Comparison of ENCODE assay signal across 1 cellular context in the genomic region with DNA sequence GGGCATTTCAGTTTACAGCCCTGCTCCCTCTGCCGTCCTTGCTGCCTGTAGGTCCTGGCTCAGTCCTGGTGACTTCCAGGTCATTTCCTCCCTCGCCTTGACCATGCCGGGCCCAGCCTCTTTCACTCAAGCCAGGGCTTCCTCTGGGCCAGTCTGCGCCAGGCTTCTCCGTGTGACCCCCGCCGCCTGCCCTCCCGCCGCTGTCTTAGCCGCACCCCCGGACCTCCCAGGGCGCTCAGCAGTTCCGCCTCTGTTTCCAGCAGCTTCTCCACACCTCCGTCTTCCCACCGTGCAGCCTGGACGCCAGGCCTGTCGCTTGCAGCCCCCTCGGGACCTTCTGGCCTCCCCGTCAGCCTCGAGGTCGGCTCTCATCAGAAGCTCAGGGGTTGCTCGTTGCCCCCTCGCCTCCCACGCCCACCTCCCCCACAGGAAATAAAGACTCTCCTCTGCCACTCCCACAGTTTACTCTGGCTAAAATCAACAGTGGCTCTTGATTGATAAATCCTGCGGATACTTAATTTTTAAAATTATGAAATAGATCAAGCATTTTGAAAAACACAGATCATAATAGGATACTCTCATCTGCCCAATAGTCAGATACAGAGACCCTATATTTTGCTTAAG.
TF ChIP-seq lines count a peak whose summit lies in the region.

No MANE protein-coding gene starts in this region.

TF ChIP-seq in GM23338, 12 proteins besides CTCF, POLR2A, EP300 and RAD21:
- no peak for TF ChIP-seq EZH2 (IDR thresholded peaks at IDR 0.05; ENCODE audit: low read depth, unreplicated experiment)
- TF ChIP-seq NANOG (IDR thresholded peaks at IDR 0.05; ENCODE audit: borderline replicate concordance) = no peak
- no peak for TF ChIP-seq JUNB (IDR thresholded peaks at IDR 0.05; ENCODE audit: unreplicated experiment)
- TF ChIP-seq, protein P1, sequence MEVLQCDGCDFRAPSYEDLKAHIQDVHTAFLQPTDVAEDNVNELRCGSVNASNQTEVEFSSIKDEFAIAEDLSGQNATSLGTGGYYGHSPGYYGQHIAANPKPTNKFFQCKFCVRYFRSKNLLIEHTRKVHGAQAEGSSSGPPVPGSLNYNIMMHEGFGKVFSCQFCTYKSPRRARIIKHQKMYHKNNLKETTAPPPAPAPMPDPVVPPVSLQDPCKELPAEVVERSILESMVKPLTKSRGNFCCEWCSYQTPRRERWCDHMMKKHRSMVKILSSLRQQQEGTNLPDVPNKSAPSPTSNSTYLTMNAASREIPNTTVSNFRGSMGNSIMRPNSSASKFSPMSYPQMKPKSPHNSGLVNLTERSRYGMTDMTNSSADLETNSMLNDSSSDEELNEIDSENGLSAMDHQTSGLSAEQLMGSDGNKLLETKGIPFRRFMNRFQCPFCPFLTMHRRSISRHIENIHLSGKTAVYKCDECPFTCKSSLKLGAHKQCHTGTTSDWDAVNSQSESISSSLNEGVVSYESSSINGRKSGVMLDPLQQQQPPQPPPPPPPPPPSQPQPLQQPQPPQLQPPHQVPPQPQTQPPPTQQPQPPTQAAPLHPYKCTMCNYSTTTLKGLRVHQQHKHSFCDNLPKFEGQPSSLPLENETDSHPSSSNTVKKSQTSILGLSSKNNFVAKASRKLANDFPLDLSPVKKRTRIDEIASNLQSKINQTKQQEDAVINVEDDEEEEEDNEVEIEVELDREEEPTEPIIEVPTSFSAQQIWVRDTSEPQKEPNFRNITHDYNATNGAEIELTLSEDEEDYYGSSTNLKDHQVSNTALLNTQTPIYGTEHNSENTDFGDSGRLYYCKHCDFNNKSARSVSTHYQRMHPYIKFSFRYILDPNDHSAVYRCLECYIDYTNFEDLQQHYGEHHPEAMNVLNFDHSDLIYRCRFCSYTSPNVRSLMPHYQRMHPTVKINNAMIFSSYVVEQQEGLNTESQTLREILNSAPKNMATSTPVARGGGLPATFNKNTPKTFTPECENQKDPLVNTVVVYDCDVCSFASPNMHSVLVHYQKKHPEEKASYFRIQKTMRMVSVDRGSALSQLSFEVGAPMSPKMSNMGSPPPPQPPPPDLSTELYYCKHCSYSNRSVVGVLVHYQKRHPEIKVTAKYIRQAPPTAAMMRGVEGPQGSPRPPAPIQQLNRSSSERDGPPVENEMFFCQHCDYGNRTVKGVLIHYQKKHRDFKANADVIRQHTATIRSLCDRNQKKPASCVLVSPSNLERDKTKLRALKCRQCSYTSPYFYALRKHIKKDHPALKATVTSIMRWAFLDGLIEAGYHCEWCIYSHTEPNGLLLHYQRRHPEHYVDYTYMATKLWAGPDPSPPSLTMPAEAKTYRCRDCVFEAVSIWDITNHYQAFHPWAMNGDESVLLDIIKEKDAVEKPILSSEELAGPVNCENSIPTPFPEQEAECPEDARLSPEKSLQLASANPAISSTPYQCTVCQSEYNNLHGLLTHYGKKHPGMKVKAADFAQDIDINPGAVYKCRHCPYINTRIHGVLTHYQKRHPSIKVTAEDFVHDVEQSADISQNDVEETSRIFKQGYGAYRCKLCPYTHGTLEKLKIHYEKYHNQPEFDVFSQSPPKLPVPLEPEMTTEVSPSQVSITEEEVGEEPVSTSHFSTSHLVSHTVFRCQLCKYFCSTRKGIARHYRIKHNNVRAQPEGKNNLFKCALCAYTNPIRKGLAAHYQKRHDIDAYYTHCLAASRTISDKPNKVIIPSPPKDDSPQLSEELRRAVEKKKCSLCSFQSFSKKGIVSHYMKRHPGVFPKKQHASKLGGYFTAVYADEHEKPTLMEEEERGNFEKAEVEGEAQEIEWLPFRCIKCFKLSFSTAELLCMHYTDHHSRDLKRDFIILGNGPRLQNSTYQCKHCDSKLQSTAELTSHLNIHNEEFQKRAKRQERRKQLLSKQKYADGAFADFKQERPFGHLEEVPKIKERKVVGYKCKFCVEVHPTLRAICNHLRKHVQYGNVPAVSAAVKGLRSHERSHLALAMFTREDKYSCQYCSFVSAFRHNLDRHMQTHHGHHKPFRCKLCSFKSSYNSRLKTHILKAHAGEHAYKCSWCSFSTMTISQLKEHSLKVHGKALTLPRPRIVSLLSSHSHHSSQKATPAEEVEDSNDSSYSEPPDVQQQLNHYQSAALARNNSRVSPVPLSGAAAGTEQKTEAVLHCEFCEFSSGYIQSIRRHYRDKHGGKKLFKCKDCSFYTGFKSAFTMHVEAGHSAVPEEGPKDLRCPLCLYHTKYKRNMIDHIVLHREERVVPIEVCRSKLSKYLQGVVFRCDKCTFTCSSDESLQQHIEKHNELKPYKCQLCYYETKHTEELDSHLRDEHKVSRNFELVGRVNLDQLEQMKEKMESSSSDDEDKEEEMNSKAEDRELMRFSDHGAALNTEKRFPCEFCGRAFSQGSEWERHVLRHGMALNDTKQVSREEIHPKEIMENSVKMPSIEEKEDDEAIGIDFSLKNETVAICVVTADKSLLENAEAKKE (CRISPR knock-in tag; IDR thresholded peaks at IDR 0.05) = no peak
- no peak for TF ChIP-seq STAT1 (IDR thresholded peaks at IDR 0.05; ENCODE audit: unreplicated experiment)
- no peak for TF ChIP-seq EZH2phosphoT487 (IDR thresholded peaks at IDR 0.05; ENCODE audit: unreplicated experiment)
- TF ChIP-seq, protein P2, sequence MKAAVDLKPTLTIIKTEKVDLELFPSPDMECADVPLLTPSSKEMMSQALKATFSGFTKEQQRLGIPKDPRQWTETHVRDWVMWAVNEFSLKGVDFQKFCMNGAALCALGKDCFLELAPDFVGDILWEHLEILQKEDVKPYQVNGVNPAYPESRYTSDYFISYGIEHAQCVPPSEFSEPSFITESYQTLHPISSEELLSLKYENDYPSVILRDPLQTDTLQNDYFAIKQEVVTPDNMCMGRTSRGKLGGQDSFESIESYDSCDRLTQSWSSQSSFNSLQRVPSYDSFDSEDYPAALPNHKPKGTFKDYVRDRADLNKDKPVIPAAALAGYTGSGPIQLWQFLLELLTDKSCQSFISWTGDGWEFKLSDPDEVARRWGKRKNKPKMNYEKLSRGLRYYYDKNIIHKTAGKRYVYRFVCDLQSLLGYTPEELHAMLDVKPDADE (IDR thresholded peaks at IDR 0.05) = no peak
- TF ChIP-seq POLR2AphosphoS5 (IDR thresholded peaks at IDR 0.05; ENCODE audit: low read depth) = no peak
